In the genomic region with DNA sequence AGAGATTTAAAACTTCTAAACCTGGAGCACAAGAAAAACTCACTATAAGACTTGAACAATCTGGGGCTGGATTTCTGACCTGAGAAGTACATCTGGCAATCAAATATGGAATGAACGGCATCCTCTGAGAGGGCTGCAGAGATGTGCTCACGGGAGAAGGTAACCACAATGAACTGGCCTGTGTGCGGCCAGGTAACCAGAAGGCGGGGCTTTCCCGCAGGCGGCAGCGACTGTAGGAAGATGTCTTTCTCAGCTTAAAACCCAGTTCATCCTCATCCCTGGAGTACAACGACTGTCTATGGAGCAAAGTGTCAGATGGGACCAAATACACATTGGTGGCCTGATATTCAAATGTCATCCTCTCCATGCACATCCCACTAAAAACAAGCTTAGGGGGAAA, we compare ENCODE assay signal across 10 cellular contexts. TPM values are rescaled to one million over a fixed set of nuclear protein-coding genes. Genes with fewer than 3 reads are reported as not detected.
DNase-seq lines count a peak whose midpoint lies in the region; ATAC-seq and TF ChIP-seq lines count a peak whose summit lies in the region.
"Had no signal": no experiment of that assay in that cellular context is flagged by ENCODE, and none has a peak within 500 bp of the region (broad histone marks: within the 10 kb centered on the region; RNA-seq: fewer than 3 reads in every experiment).

No MANE protein-coding gene starts in this region.

- intact Hi-C loops in Caco-2 (cut with micrococcal nuclease; ENCODE audit: unreplicated experiment), result loop anchor here (2.0 to 10.0 kb wide), 5 partner anchors 27 to 255 kb away; a partner anchor contains a TSS

- POLR2A ChIA-PET in Caco-2 (lab: Charles Lee), result interaction anchor here (0.6 kb wide), 2 partner anchors 76 to 78 kb away, joined by 3 to 5 read pairs; a partner anchor contains a TSS

- H3K4me1 Mint-ChIP-seq in Caco-2 (ENCODE audit: low read depth, unreplicated experiment), result peaks cover 10% of the 10 kb centered on the region

- no peaks in the 10 kb centered on the region for H3K9me3 Mint-ChIP-seq in Caco-2 (ENCODE audit: unreplicated experiment)

- BruUV-seq in Caco-2 (replicated peaks; lab: Mats Ljungman, UMichigan), result no TSS peak

- H3K27me3 ChIP-seq in Caco-2 (replicated peaks; ENCODE audit: control insufficient read depth, insufficient read depth, low read length), result no peaks in the 10 kb centered on the region
- no peaks in the 10 kb centered on the region for H3K27me3 ChIP-seq in MG63
- no peaks in the 10 kb centered on the region for H3K27me3 ChIP-seq in ectodermal cell (ENCODE audit: control insufficient read depth, insufficient read depth, low read length, poor library complexity, severe bottlenecking)
- H3K27me3 ChIP-seq in neuron (ENCODE audit: insufficient read depth, low read length), result no peaks in the 10 kb centered on the region

- WGBS in ectodermal cell, 2 experiments, result 58 to 64% methylated on average over 8 of the region's 8 CpGs

- ATAC-seq in GM18520 (IDR thresholded peaks at IDR 0.05; ENCODE audit: unreplicated experiment) (no peak), GM21381 (IDR thresholded peaks at IDR 0.05; ENCODE audit: unreplicated experiment) (no peak)

- H3K9me3 ChIP-seq in Caco-2 (no peaks in the 10 kb centered on the region), MG63 (no peaks in the 10 kb centered on the region), ectodermal cell (ENCODE audit: control insufficient read depth, low read length) (no peaks in the 10 kb centered on the region), neuron (ENCODE audit: low read length) (no peaks in the 10 kb centered on the region)

- peak overlapping the region; percentile 47 for H2AFZ ChIP-seq in neuron (ENCODE audit: low read depth, low read length)

- TF ChIP-seq CTCF in Caco-2 (IDR thresholded peaks at IDR 0.05; ENCODE audit: insufficient read depth in 1 of 2, low read depth in 1 of 2, low read length in 1 of 2, severe bottlenecking in 1 of 2, unreplicated experiment in 1 of 2), result no peak

- H3K4me1 ChIP-seq in Caco-2 (peaks cover 3% of the 10 kb centered on the region; the same call in 1 of the 2 replicates), ectodermal cell (ENCODE audit: control insufficient read depth, insufficient read depth, low read length) (no peaks in the 10 kb centered on the region), neuron (ENCODE audit: insufficient read depth, low read length) (peaks cover 6% of the 10 kb centered on the region)

- H3K27ac Mint-ChIP-seq in Caco-2 (ENCODE audit: unreplicated experiment), result no peak overlapping the region

- DNase-seq in Caco-2, result peak in 1 of 2 experiments; percentile 15
- no peak for DNase-seq in MG63
- DNase-seq in C1 segment of cervical spinal cord (lab: John Stamatoyannopoulos, UW), result no peak
- DNase-seq in EL, result no peak
- DNase-seq: amniotic stem cell, NCI-H1694 had no signal

- no peaks in the 10 kb centered on the region for H3K27me3 Mint-ChIP-seq in Caco-2 (ENCODE audit: insufficient read depth, unreplicated experiment)

- H3K4me3 ChIP-seq in Caco-2 (ENCODE audit: low read depth, low read length) (peak overlapping the region; percentile 69; the same call in 1 of the 2 replicates), MG63 (peak overlapping the region; percentile 97), ectodermal cell (ENCODE audit: insufficient read depth, low read depth, low read length) (peak overlapping the region; percentile 84), neuron (ENCODE audit: low read length) (peak overlapping the region; percentile 66)

- no peak overlapping the region for H3K27ac ChIP-seq in ectodermal cell (ENCODE audit: insufficient read depth, low read depth, low read length, poor library complexity, severe bottlenecking)

- H3K36me3 ChIP-seq in Caco-2 (ENCODE audit: control insufficient read depth, insufficient read depth, low read length) (no peaks in the 10 kb centered on the region), MG63 (peaks cover 14% of the 10 kb centered on the region), ectodermal cell (ENCODE audit: control insufficient read depth, insufficient read depth, low read length) (no peaks in the 10 kb centered on the region), neuron (ENCODE audit: insufficient read depth, low read length) (no peaks in the 10 kb centered on the region)

- peak overlapping the region; percentile 82 for H3K4me3 Mint-ChIP-seq in Caco-2 (ENCODE audit: unreplicated experiment)

- H3K36me3 Mint-ChIP-seq in Caco-2 (ENCODE audit: insufficient read depth, unreplicated experiment), result peaks cover 8% of the 10 kb centered on the region

- CTCF ChIA-PET in Caco-2 (lab: Charles Lee), result interaction anchor here (1.2 kb wide), 1 partner anchor 76 kb away, joined by 10 read pairs; no protein-coding TSS in a partner anchor

RNA-seq across cellular contexts. Expression of a gene that starts 24.5 kb away (rescaled TPM):
- total RNA-seq in Caco-2 (2022), result 65.6 and 74.0 TPM in 2 replicates
- 13.4 and 20.6 TPM in 2 replicates for total RNA-seq in MG63 (2014; rRNA removed; shearing (Covaris generic); ENCODE audit: low replicate concordance)
- polyA plus RNA-seq in ectodermal cell (2013, experiment 1 of 4), result 28.0 TPM
- 33.8 TPM for polyA plus RNA-seq in ectodermal cell (2013, experiment 2 of 4)
- polyA plus RNA-seq in ectodermal cell (2013, experiment 3 of 4), result 20.0 TPM
- 23.5 TPM for polyA plus RNA-seq in ectodermal cell (2013, experiment 4 of 4)
